Comparison of ENCODE assay signal across 8 cellular contexts in genomic region chr3:12557472-12558105, GRCh38. TPM values are rescaled to one million over a fixed set of nuclear protein-coding genes. Genes with fewer than 3 reads are reported as not detected.
DNase-seq lines count a peak whose midpoint lies in the region; ATAC-seq and TF ChIP-seq lines count a peak whose summit lies in the region.

No MANE protein-coding gene starts in this region.

- in situ Hi-C loops in KBM-7 (cut with MboI; ENCODE audit: low pct_unique_long_range_greater_than_20kb, low sequenced_read_pairs) (no loop called here), astrocyte of the spinal cord (cut with HindIII; ENCODE audit: low sequenced_read_pairs) (no loop called here)

- BruUV-seq in Caco-2 (replicated peaks; lab: Mats Ljungman, UMichigan) = TSS peak; percentile 41

- H3K27ac ChIP-seq in left lung (peak overlapping the region; percentile 94 to 98), tibial nerve (peak overlapping the region; percentile 93 to 98 (median 94))

- peak overlapping the region; percentile 94 for H3K4me3 ChIP-seq in Caco-2 (ENCODE audit: low read depth, low read length)
- peak overlapping the region; percentile 80 for H3K4me3 ChIP-seq in astrocyte of the spinal cord (ENCODE audit: low read depth, low read length)
- peak overlapping the region; percentile 82 to 84 for H3K4me3 ChIP-seq in left lung
- H3K4me3 ChIP-seq in tibial nerve = peak overlapping the region; percentile 90 to 98 (median 94)

- H3K4me1 Mint-ChIP-seq in Caco-2 (ENCODE audit: low read depth, unreplicated experiment) = peaks cover 23% of the 10 kb centered on the region

- H3K27me3 ChIP-seq in Caco-2 (replicated peaks; ENCODE audit: control insufficient read depth, insufficient read depth, low read length) = no peaks in the 10 kb centered on the region
- peaks cover 0 to 25% of the 10 kb centered on the region in 2 donors for H3K27me3 ChIP-seq in left lung
- peaks cover 0 to 12% of the 10 kb centered on the region in 2 donors for H3K27me3 ChIP-seq in tibial nerve

- DNase-seq in Caco-2 (no peak), KBM-7 (peak; percentile 41), astrocyte of the spinal cord (ENCODE audit: low read depth, low spot score) (peak; percentile 43), left lung (no peak), tibial nerve (ENCODE audit: low spot score in 2 of 2) (no peak), NCI-H128 (lab: John Stamatoyannopoulos, UW; ENCODE audit: unreplicated experiment) (no peak), GM10266 (ENCODE audit: extremely low spot score) (no peak)

- TF ChIP-seq CTCF in Caco-2 (IDR thresholded peaks at IDR 0.05; ENCODE audit: insufficient read depth in 1 of 2, low read depth in 1 of 2, low read length in 1 of 2, severe bottlenecking in 1 of 2, unreplicated experiment in 1 of 2) (no peak), astrocyte of the spinal cord (IDR thresholded peaks at IDR 0.05; ENCODE audit: low read depth, low read length) (no peak), left lung (IDR thresholded peaks at IDR 0.05) (no peak), tibial nerve (IDR thresholded peaks at IDR 0.05) (no peak), GM10266 (IDR thresholded peaks at IDR 0.05; ENCODE audit: control insufficient read depth, insufficient read depth, low read depth, missing control alignments) (no peak)

- intact Hi-C loops in Caco-2 (cut with micrococcal nuclease; ENCODE audit: unreplicated experiment) = no loop called here
- intact Hi-C loops in left lung (cut with DNase I) = no loop called here

- H3K9me3 Mint-ChIP-seq in Caco-2 (ENCODE audit: unreplicated experiment) = no peaks in the 10 kb centered on the region

- no peaks in the 10 kb centered on the region for H3K9me3 ChIP-seq in Caco-2
- H3K9me3 ChIP-seq in left lung = no peaks in the 10 kb centered on the region
- H3K9me3 ChIP-seq in tibial nerve = no peaks in the 10 kb centered on the region

- peak overlapping the region; percentile 81 for H3K27ac Mint-ChIP-seq in Caco-2 (ENCODE audit: unreplicated experiment)

- 1% methylated on average over 18 of the region's 18 CpGs for WGBS in tibial nerve, 2 donors

- peak overlapping the region; percentile 91 for H3K4me3 Mint-ChIP-seq in Caco-2 (ENCODE audit: unreplicated experiment)

- no peak for TF ChIP-seq EP300 in tibial nerve (IDR thresholded peaks at IDR 0.05)

- peaks cover 8% of the 10 kb centered on the region for H3K36me3 Mint-ChIP-seq in Caco-2 (ENCODE audit: insufficient read depth, unreplicated experiment)

- TF ChIP-seq POLR2A in tibial nerve (IDR thresholded peaks at IDR 0.05) = no peak

- no peaks in the 10 kb centered on the region for H3K27me3 Mint-ChIP-seq in Caco-2 (ENCODE audit: insufficient read depth, unreplicated experiment)

- H3K4me1 ChIP-seq in Caco-2 = peaks cover 17% of the 10 kb centered on the region
- H3K4me1 ChIP-seq in left lung = peaks cover 13 to 60% of the 10 kb centered on the region in 2 donors
- H3K4me1 ChIP-seq in tibial nerve = peaks cover 0 to 70% (median 20%) of the 10 kb centered on the region in 4 donors

- H3K36me3 ChIP-seq in Caco-2 (ENCODE audit: control insufficient read depth, insufficient read depth, low read length) = no peaks in the 10 kb centered on the region
- H3K36me3 ChIP-seq in left lung = no peaks in the 10 kb centered on the region
- H3K36me3 ChIP-seq in tibial nerve = no peaks in the 10 kb centered on the region

- ATAC-seq in left lung = peak; percentile 35
- no peak for ATAC-seq in GM21723 (IDR thresholded peaks at IDR 0.05; ENCODE audit: unreplicated experiment)

- CTCF ChIA-PET in Caco-2 (lab: Charles Lee) = interaction anchor here (0.6 kb wide), 1 partner anchor 32 kb away, joined by 6 read pairs; no protein-coding TSS in a partner anchor

- POLR2A ChIA-PET in Caco-2 (lab: Charles Lee) = interaction anchor here (0.6 to 1.6 kb wide), 3 partner anchors 12 to 25 kb away, joined by 3 to 8 read pairs (median 4); partner anchors contain the start of gene MKRN2OS

RNA-seq across cellular contexts. Expression of gene MKRN2, which starts 0.7 kb away (rescaled TPM):
- total RNA-seq in Caco-2 (2022) (22.4 and 25.2 TPM in 2 replicates), left lung (10 to 100 TPM; 20.3 to 23.4 TPM), tibial nerve (10 to 100 TPM; 35.5 to 49.4 (median 45.3) TPM)

RNA-seq across cellular contexts. Expression of gene MKRN2OS, which starts 12.3 kb away (rescaled TPM):
- total RNA-seq in Caco-2 (2022) (1.6 and 1.7 TPM in 2 replicates), left lung (1 to 10 TPM in 1 of 2 donors, under 1 TPM in 1; 0.52 to 1.6 TPM), tibial nerve (not detected)

Comparison
In these comparisons a context has a peak if more than half of its experiments do, and no peak if none do; other contexts are left out.
1. DNase-seq: peak in KBM-7 (single experiment) and astrocyte of the spinal cord (single experiment); none in Caco-2 (0 of 2), left lung (0 of 2), tibial nerve (0 of 2), NCI-H128 (single experiment) and GM10266 (single experiment).
2. Peak in every context shown above with its lines, with median percentiles within 50 percentile points of each other: H3K4me3 ChIP-seq.